8 cellular contexts compared by ENCODE assay signal in the genomic region with DNA sequence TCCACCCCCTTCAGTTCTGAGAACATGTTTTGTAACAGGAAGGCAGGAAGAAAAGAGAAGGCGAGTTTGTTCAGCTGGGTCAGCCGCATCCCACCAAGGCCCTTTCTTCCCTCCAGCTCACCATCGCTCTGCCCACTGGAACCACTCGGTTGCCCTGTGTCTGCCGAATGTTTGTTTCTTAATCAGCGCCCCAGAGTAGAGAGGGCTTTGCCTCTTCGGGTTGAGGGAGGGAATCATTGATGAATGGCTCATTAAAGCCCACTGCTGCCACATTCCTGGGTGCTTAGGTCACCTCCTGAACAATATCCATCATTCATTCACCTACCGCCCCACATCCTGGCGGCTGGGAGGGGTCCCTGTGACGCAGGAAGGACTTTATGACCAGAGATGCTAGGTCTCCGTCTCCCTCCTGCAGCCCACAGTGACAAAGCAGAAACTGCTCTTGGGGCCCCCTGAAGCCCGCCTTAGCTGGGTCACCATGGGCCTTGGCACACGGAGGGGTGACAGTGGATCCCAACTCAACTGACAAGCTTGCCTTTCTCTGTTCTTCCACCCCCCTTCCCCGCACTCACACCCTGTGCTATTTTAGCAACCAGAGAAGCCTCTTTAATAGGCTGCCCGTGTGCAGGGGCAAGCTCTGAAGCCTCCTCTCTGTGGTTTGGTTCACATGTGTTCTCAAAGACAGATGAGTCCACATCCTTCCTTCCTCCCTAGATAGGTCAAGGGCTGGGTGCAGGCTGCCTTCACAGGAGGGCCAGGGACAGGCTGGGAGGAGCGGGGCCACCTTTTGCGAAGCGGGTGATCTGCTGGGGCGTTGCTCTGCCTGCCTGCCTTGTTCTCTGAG. TPM values are rescaled to one million over a fixed set of nuclear protein-coding genes. Genes with fewer than 3 reads are reported as not detected.
DNase-seq lines count a peak whose midpoint lies in the region; ATAC-seq and TF ChIP-seq lines count a peak whose summit lies in the region.

No MANE protein-coding gene starts in this region.

- ATAC-seq in HG02759 (IDR thresholded peaks at IDR 0.05; ENCODE audit: unreplicated experiment) (peak; percentile 50), HG03442 (IDR thresholded peaks at IDR 0.05; ENCODE audit: unreplicated experiment) (no peak)

- peaks cover 69% of the 10 kb centered on the region for H3K4me1 ChIP-seq in muscle layer of colon (ENCODE audit: insufficient read depth, low read length)

- DNase-seq in CD14-positive monocyte (ENCODE audit: low spot score) (no peak), T-helper 9 cell (peak; percentile 41), endothelial cell (ENCODE audit: low spot score) (no peak), NCI-H774 (lab: John Stamatoyannopoulos, UW) (no peak), NCI-H82 (lab: John Stamatoyannopoulos, UW) (no peak)

- intact Hi-C loops in CD14-positive monocyte (cut with micrococcal nuclease), result loop anchor here in 1 of 2 donors (5.0 kb wide), 1 partner anchor 36 kb away; no protein-coding TSS in a partner anchor

- H3K9me3 ChIP-seq in muscle layer of colon (ENCODE audit: low read length), result no peaks in the 10 kb centered on the region

- peaks cover 5% of the 10 kb centered on the region for H3K36me3 ChIP-seq in muscle layer of colon (ENCODE audit: insufficient read depth, low read length)

- no peaks in the 10 kb centered on the region for H3K27me3 ChIP-seq in muscle layer of colon (ENCODE audit: control insufficient read depth in 1 of 2, insufficient read depth in 2 of 2, low read length in 2 of 2)

- peak overlapping the region in 1 of 2 donors; percentile 7 for H3K4me3 ChIP-seq in muscle layer of colon (ENCODE audit: low read depth in 1 of 2, low read length in 2 of 2)

- peak overlapping the region; percentile 77 to 96 (median 82) for H3K27ac Mint-ChIP-seq in CD14-positive monocyte
- H3K27ac Mint-ChIP-seq in endothelial cell (ENCODE audit: unreplicated experiment), result peak overlapping the region; percentile 94

- peak overlapping the region; percentile 63 for H3K9ac ChIP-seq in muscle layer of colon (ENCODE audit: low read length)

- H3K27me3 Mint-ChIP-seq in CD14-positive monocyte (ENCODE audit: low read depth in 3 of 3) (no peaks in the 10 kb centered on the region), endothelial cell (ENCODE audit: unreplicated experiment) (peaks cover 24% of the 10 kb centered on the region)

- H3K4me3 Mint-ChIP-seq in CD14-positive monocyte, result peak overlapping the region; percentile 51 to 70
- H3K4me3 Mint-ChIP-seq in endothelial cell (ENCODE audit: unreplicated experiment), result peak overlapping the region; percentile 71

- H3K36me3 Mint-ChIP-seq in CD14-positive monocyte, result peaks cover 17 to 34% of the 10 kb centered on the region in 2 donors
- peaks cover 34% of the 10 kb centered on the region for H3K36me3 Mint-ChIP-seq in endothelial cell (ENCODE audit: low read depth, unreplicated experiment)

- H3K9me3 Mint-ChIP-seq in CD14-positive monocyte, result peaks cover 0 to 2% (median 0%) of the 10 kb centered on the region in 7 donors
- H3K9me3 Mint-ChIP-seq in endothelial cell (ENCODE audit: unreplicated experiment), result no peaks in the 10 kb centered on the region

- H3K4me1 Mint-ChIP-seq in CD14-positive monocyte (peaks cover 84% of the 10 kb centered on the region), endothelial cell (ENCODE audit: unreplicated experiment) (peaks cover 73% of the 10 kb centered on the region)

- H3K27ac ChIP-seq in muscle layer of colon (ENCODE audit: low read depth, low read length), result peak overlapping the region; percentile 89

- TF ChIP-seq CTCF in CD14-positive monocyte (IDR thresholded peaks at IDR 0.05), result no peak
- TF ChIP-seq CTCF in endothelial cell (IDR thresholded peaks at IDR 0.05; ENCODE audit: unreplicated experiment), result no peak

RNA-seq across cellular contexts. Expression of gene ACTN4, which starts 46.2 kb away (rescaled TPM):
- 10 to 100 TPM in 1 of 2 donors, 1 to 10 TPM in 1; 8.4 to 16.0 TPM for polyA plus RNA-seq in CD14-positive monocyte
- total RNA-seq in endothelial cell (ENCODE audit: unreplicated experiment), result 744 TPM

RNA-seq across cellular contexts. Expression of gene CAPN12, which starts 50.7 kb away (rescaled TPM):
- not detected for polyA plus RNA-seq in CD14-positive monocyte
- total RNA-seq in endothelial cell (ENCODE audit: unreplicated experiment), result 2.9 TPM
